ENCODE assay signal across 26 cellular contexts in the genomic region with DNA sequence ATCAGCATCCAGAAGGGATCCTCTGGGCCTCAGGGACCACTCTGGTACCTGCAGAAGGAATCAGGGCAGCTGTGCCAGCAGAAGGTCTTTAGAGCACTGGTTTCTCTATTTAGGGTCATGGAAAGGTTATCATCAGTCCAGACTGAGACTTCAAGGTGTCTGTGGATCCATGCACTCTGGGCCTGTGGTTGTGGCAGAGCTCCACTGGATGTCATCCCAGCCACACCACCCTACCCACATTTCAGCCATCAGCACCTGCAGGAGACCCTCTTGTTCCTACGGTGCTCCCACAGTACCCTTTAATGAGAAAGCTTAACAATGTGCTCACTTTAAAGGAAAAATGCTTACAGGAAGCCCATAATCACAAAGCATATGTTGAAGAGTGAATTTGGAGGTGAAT.
"Had no signal": no experiment of that assay in that cellular context is flagged by ENCODE, and none has a peak within 500 bp of the region (broad histone marks: within the 10 kb centered on the region; RNA-seq: fewer than 3 reads in every experiment).

No MANE protein-coding gene starts in this region.

- H3K4me1 ChIP-seq: ascending aorta, breast epithelium, esophagus muscularis mucosa, foreskin keratinocyte, gastrocnemius medialis, heart left ventricle had no signal

- H3K36me3 ChIP-seq: ascending aorta, breast epithelium, esophagus muscularis mucosa, gastrocnemius medialis, heart left ventricle had no signal

- H3K4me3 ChIP-seq: ascending aorta, breast epithelium, coronary artery, dorsolateral prefrontal cortex, esophagus muscularis mucosa, gastrocnemius medialis, heart left ventricle had no signal

- ATAC-seq: activated CD4-positive, alpha-beta T cell treated with anti-CD3 and anti-CD28 coated beads for 36 hours; activated naive CD4-positive, alpha-beta T cell treated with anti-CD3 and anti-CD28 coated beads, Interleukin-2, amount 50 U/mL, for 72 hours; activated T-cell treated with anti-CD3 and anti-CD28 coated beads, Interleukin-2, amount 50 U/mL, for 72 hours; foreskin keratinocyte; gastrocnemius medialis; heart left ventricle had no signal

- DNase-seq: activated CD4-positive, alpha-beta memory T cell treated with anti-CD3 and anti-CD28 coated beads for 36 hours; activated CD4-positive, alpha-beta T cell treated with anti-CD3 and anti-CD28 coated beads for 36 hours; activated CD4-positive, alpha-beta T cell treated with anti-CD3 and anti-CD28 coated beads, Interleukin-2, amount 10 ng/mL, durations not matched to agents 24 days and 14 days; activated CD4-positive, CD25-positive, alpha-beta regulatory T cell; activated CD4-positive, CD25-positive, alpha-beta regulatory T cell treated with anti-CD3 and anti-CD28 coated beads, Interleukin-2, amount 50 U/mL, for 72 hours; activated CD8-positive, alpha-beta memory T cell treated with anti-CD3 and anti-CD28 coated beads, Interleukin-2, amount 50 U/mL, for 48 hours; activated gamma-delta T cell; activated naive CD4-positive, alpha-beta T cell; activated naive CD4-positive, alpha-beta T cell treated with anti-CD3 and anti-CD28 coated beads, Interleukin-2, amount 10 ng/mL, durations not matched to agents 7 days and 5 days; activated naive CD8-positive, alpha-beta T cell treated with anti-CD3 and anti-CD28 coated beads, Interleukin-2, amount 10 ng/mL, durations not matched to agents 7 days and 5 days; activated T-cell treated with anti-CD3 and anti-CD28 coated beads for 4 hours; activated T-cell treated with anti-CD3 and anti-CD28 coated beads, Interleukin-2, amount 50 U/mL, for 24 hours; activated T-cell treated with anti-CD3 and anti-CD28 coated beads, Interleukin-2, amount 50 U/mL, for 72 hours; dorsolateral prefrontal cortex; effector memory CD4-positive, alpha-beta T cell; endodermal cell; foreskin keratinocyte; gastrocnemius medialis; glutamatergic neuron; heart left ventricle; T-helper 2 cell had no signal

- H3K27me3 ChIP-seq: ascending aorta, breast epithelium, dorsolateral prefrontal cortex, esophagus muscularis mucosa, foreskin keratinocyte, gastrocnemius medialis, heart left ventricle had no signal

- H3K9me3 ChIP-seq: breast epithelium, esophagus muscularis mucosa, gastrocnemius medialis had no signal
